Comparison of ENCODE assay signal across 8 cellular contexts in genomic region chr11:64844330-64845124, GRCh38. TPM values are rescaled to one million over a fixed set of nuclear protein-coding genes. Genes with fewer than 3 reads are reported as not detected.
DNase-seq lines count a peak whose midpoint lies in the region; ATAC-seq and TF ChIP-seq lines count a peak whose summit lies in the region.

Gene CDC42BPG, minus strand, starts transcription at chr11:64844653. Its CDS starts 84 bp downstream, at chr11:64844569.

- no peak within 1 kb of the TSS for H3K9ac ChIP-seq in neural progenitor cell

- peak within 1 kb of the TSS; percentile 91 for H2AFZ ChIP-seq in neural progenitor cell (replicated peaks)

- H3F3A ChIP-seq in DOHH2 (ENCODE audit: control insufficient read depth, insufficient read depth) (peaks cover 32% of the 10 kb centered on the region), neural progenitor cell (ENCODE audit: low read depth) (peaks cover 40% of the 10 kb centered on the region)

- no peaks in the 10 kb centered on the region for H3K79me2 ChIP-seq in DOHH2 (ENCODE audit: control insufficient read depth, low read length)
- no peaks in the 10 kb centered on the region for H3K79me2 ChIP-seq in neural progenitor cell (ENCODE audit: low read depth)

- H3K27ac ChIP-seq in DOHH2 (ENCODE audit: low read depth, low read length) (no peak within 1 kb of the TSS), KOPT-K1 (ENCODE audit: low read depth, low read length, poor library complexity, severe bottlenecking) (peak within 1 kb of the TSS; percentile 45), neural progenitor cell (no peak within 1 kb of the TSS)

- H3K36me3 Mint-ChIP-seq in neural progenitor cell = no peaks in the 10 kb centered on the region

- H3K9me2 ChIP-seq in DOHH2 (replicated peaks; ENCODE audit: control insufficient read depth, low read length) = no peaks in the 10 kb centered on the region

- H3K9me3 ChIP-seq in DOHH2 (ENCODE audit: control insufficient read depth, insufficient read depth, low read length) = no peaks in the 10 kb centered on the region
- H3K9me3 ChIP-seq in KOPT-K1 (ENCODE audit: insufficient read depth, low read length, poor library complexity, severe bottlenecking) = no peaks in the 10 kb centered on the region
- H3K9me3 ChIP-seq in neural progenitor cell (ENCODE audit: low read depth) = no peaks in the 10 kb centered on the region

- H3K4me3 ChIP-seq in DOHH2 (ENCODE audit: low read length) (peak within 1 kb of the TSS; percentile 76), neural progenitor cell (peak within 1 kb of the TSS; percentile 67)

- H3K9me3 Mint-ChIP-seq in neural progenitor cell = no peaks in the 10 kb centered on the region

- ATAC-seq in GM18873 (IDR thresholded peaks at IDR 0.05; ENCODE audit: low FRiP score, unreplicated experiment) (no peak), HG02642 (IDR thresholded peaks at IDR 0.05; ENCODE audit: poor library complexity, unreplicated experiment) (no peak)

- TF ChIP-seq CTCF in DOHH2 (IDR thresholded peaks at IDR 0.05; ENCODE audit: low read depth, low read length, poor library complexity, severe bottlenecking) (peak; percentile 74), neural progenitor cell (IDR thresholded peaks at IDR 0.05) (peak; percentile 38)

- H4K20me1 ChIP-seq in DOHH2 (ENCODE audit: control insufficient read depth, insufficient read depth, low read depth, low read length) (no peaks in the 10 kb centered on the region), neural progenitor cell (ENCODE audit: low read depth) (no peaks in the 10 kb centered on the region)

- peak within 1 kb of the TSS; percentile 42 for H3K27ac Mint-ChIP-seq in neural progenitor cell

- H3K4me1 Mint-ChIP-seq in neural progenitor cell = peaks cover 21% of the 10 kb centered on the region

- peaks cover 45% of the 10 kb centered on the region for H3K4me1 ChIP-seq in DOHH2 (ENCODE audit: control insufficient read depth, low read length)
- peaks cover 24% of the 10 kb centered on the region for H3K4me1 ChIP-seq in neural progenitor cell

- peak within 1 kb of the TSS; percentile 86 for H3K4me3 Mint-ChIP-seq in neural progenitor cell

- H3K36me3 ChIP-seq in DOHH2 (ENCODE audit: control insufficient read depth, low read length) = no peaks in the 10 kb centered on the region
- H3K36me3 ChIP-seq in KOPT-K1 (ENCODE audit: insufficient read depth, low read length) = no peaks in the 10 kb centered on the region
- H3K36me3 ChIP-seq in neural progenitor cell = no peaks in the 10 kb centered on the region

- peak within 1 kb of the TSS; percentile 71 for H3K4me2 ChIP-seq in DOHH2 (ENCODE audit: low read length)
- peak within 1 kb of the TSS; percentile 84 for H3K4me2 ChIP-seq in neural progenitor cell

- H3K27me3 ChIP-seq in DOHH2 (ENCODE audit: control insufficient read depth, low read length) = no peaks in the 10 kb centered on the region
- H3K27me3 ChIP-seq in neural progenitor cell = peaks cover 14% of the 10 kb centered on the region

- peak; percentile 64 for DNase-seq in activated effector memory CD4-positive, alpha-beta T cell treated with Interleukin-2 at 50 U/mL for 16 hours
- DNase-seq in fibroblast of the conjunctiva (ENCODE audit: low read depth) (peak; percentile 36), neural progenitor cell (ENCODE audit: low spot score) (peak; percentile 82)

- peaks cover 19% of the 10 kb centered on the region for H3K27me3 Mint-ChIP-seq in neural progenitor cell (ENCODE audit: insufficient read depth, low read depth)

TF ChIP-seq in PFSK-1, 5 proteins besides CTCF, POLR2A, EP300 and RAD21:
- TF ChIP-seq FOXP2 (optimal IDR thresholded peaks at IDR 0.05; ENCODE audit: borderline replicate concordance, extremely low read depth, extremely low read length, insufficient read depth) (peak; percentile 37), SIN3A (IDR thresholded peaks at IDR 0.05; ENCODE audit: borderline replicate concordance, insufficient read depth, low read length) (no peak)
TF ChIP-seq in PFSK-1: peak in this region for 1.

RNA-seq across cellular contexts. Expression of gene CDC42BPG, which starts in this region (rescaled TPM):
- 0.05 TPM for polyA plus RNA-seq in PFSK-1 (2012; ENCODE audit: insufficient read length, low read depth)
- 0.62 and 2.1 TPM in 2 replicates for total RNA-seq in neural progenitor cell (ENCODE audit: low replicate concordance)
